ENCODE assay signal across 8 cellular contexts in the genomic region with DNA sequence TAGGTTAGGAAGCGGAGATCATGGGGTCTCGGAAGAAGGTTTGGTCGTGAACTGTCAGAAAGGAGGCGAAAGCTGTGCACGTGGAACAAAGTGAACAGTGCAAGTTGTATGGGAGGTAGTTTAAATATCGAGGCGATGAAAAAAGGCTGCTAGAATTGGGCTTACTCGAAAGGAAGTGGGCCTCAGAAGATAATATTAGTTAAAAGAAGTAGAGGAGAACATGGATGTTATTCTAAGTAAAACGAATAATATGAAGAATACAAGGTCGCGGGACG. TPM values are rescaled to one million over a fixed set of nuclear protein-coding genes. Genes with fewer than 3 reads are reported as not detected.
DNase-seq lines count a peak whose midpoint lies in the region; ATAC-seq and TF ChIP-seq lines count a peak whose summit lies in the region.

No MANE protein-coding gene starts in this region.

- H3K27ac Mint-ChIP-seq in CD8-positive, alpha-beta memory T cell = peak overlapping the region; percentile 92 to 99 (median 99)

- H3K9me3 ChIP-seq in CD8-positive, alpha-beta memory T cell (ENCODE audit: low read length) = no peaks in the 10 kb centered on the region
- H3K9me3 ChIP-seq in HUES48 (ENCODE audit: control insufficient read depth, insufficient read depth, low read length) (no peaks in the 10 kb centered on the region), muscle layer of duodenum (ENCODE audit: control insufficient read depth in 1 of 2, low read length in 2 of 2) (no peaks in the 10 kb centered on the region)

- intact Hi-C loops in sciatic nerve (cut with DNase I) = no loop called here
- intact Hi-C loops in posterior vena cava (cut with DNase I) = no loop called here

- no peaks in the 10 kb centered on the region for H3K27me3 ChIP-seq in CD8-positive, alpha-beta memory T cell (ENCODE audit: insufficient read depth, low read length, poor library complexity, severe bottlenecking)
- H3K27me3 ChIP-seq in HUES48 (ENCODE audit: control insufficient read depth, insufficient read depth, low read length) = no peaks in the 10 kb centered on the region
- no peaks in the 10 kb centered on the region for H3K27me3 ChIP-seq in muscle layer of duodenum (ENCODE audit: low read depth, low read length)

- H3K4me3 ChIP-seq in CD8-positive, alpha-beta memory T cell (ENCODE audit: low read length) = peak overlapping the region; percentile 97
- H3K4me3 ChIP-seq in HUES48 (ENCODE audit: low read depth, low read length) (peak overlapping the region; percentile 98), cardiac fibroblast (replicated peaks in 1 of 2; ENCODE audit: low read depth in 2 of 2, low read length in 2 of 2) (peak overlapping the region; percentile 91 to 96), muscle layer of duodenum (ENCODE audit: low read depth in 1 of 2, low read length in 2 of 2) (peak overlapping the region; percentile 82 to 85)

- POLR2A ChIA-PET in CD8-positive, alpha-beta memory T cell (lab: Charles Lee) = no interaction called here

- peak overlapping the region; percentile 92 to 99 (median 96) for H3K4me3 Mint-ChIP-seq in CD8-positive, alpha-beta memory T cell

- H3K4me1 Mint-ChIP-seq in CD8-positive, alpha-beta memory T cell = peaks cover 59 to 74% (median 73%) of the 10 kb centered on the region in 3 donors

- H3K9ac ChIP-seq in HUES48 (ENCODE audit: low read depth, low read length) = peak overlapping the region; percentile 76

- H3K36me3 ChIP-seq in CD8-positive, alpha-beta memory T cell (ENCODE audit: insufficient read depth, low read length) = peaks cover 7% of the 10 kb centered on the region
- H3K36me3 ChIP-seq in HUES48 (ENCODE audit: control insufficient read depth, insufficient read depth, low read length) (peaks cover 21% of the 10 kb centered on the region), muscle layer of duodenum (ENCODE audit: control insufficient read depth in 1 of 2, insufficient read depth in 2 of 2, low read length in 2 of 2) (peaks cover 12 to 13% of the 10 kb centered on the region in 2 donors)

- H3K36me3 Mint-ChIP-seq in CD8-positive, alpha-beta memory T cell = peaks cover 0 to 40% (median 9%) of the 10 kb centered on the region in 3 donors

- H3K27ac ChIP-seq in CD8-positive, alpha-beta memory T cell (ENCODE audit: low read depth, low read length) = peak overlapping the region; percentile 97
- H3K27ac ChIP-seq in HUES48 (ENCODE audit: low read depth, low read length) (no peak overlapping the region), muscle layer of duodenum (ENCODE audit: low read length) (peak overlapping the region; percentile 79)

- peaks cover 31% of the 10 kb centered on the region for H3K4me1 ChIP-seq in CD8-positive, alpha-beta memory T cell (ENCODE audit: insufficient read depth, low read length)
- H3K4me1 ChIP-seq in HUES48 (ENCODE audit: control insufficient read depth, insufficient read depth, low read length) (peaks cover 21% of the 10 kb centered on the region), muscle layer of duodenum (ENCODE audit: control insufficient read depth in 1 of 2, insufficient read depth in 2 of 2, low read length in 2 of 2) (peaks cover 14 to 28% of the 10 kb centered on the region in 2 donors)

- CTCF ChIA-PET in CD8-positive, alpha-beta memory T cell (lab: Charles Lee) = interaction anchor here (1.0 kb wide), 1 partner anchor 23 kb away, joined by 3 read pairs; no protein-coding TSS in a partner anchor

- no peaks in the 10 kb centered on the region for H3K9me3 Mint-ChIP-seq in CD8-positive, alpha-beta memory T cell

- H3K27me3 Mint-ChIP-seq in CD8-positive, alpha-beta memory T cell = peaks cover 0 to 2% of the 10 kb centered on the region in 2 donors

- no peak for TF ChIP-seq CTCF in cardiac fibroblast (IDR thresholded peaks at IDR 0.05; ENCODE audit: low read depth, low read length)

- ATAC-seq in sciatic nerve = no peak

- no peak for DNase-seq in CD8-positive, alpha-beta memory T cell
- DNase-seq in cardiac fibroblast (ENCODE audit: low read depth in 2 of 2) (peak; percentile 1 to 4), NCI-H510A (lab: John Stamatoyannopoulos, UW) (no peak), ureter (ENCODE audit: low spot score) (no peak), sciatic nerve (ENCODE audit: low spot score) (no peak), posterior vena cava (ENCODE audit: low spot score) (no peak)

RNA-seq across cellular contexts. Expression of a gene that starts 0.6 kb away (rescaled TPM):
- total RNA-seq in CD8-positive, alpha-beta memory T cell = 10 to 100 TPM; 77.2 to 81.4 TPM
- polyA plus RNA-seq in CD8-positive, alpha-beta memory T cell = 30.1 TPM
- total RNA-seq in ureter (31.6 TPM), sciatic nerve (18.5 TPM), posterior vena cava (10 to 100 TPM; 16.8 to 17.5 TPM)

RNA-seq across cellular contexts. Expression of a gene that starts 0.7 kb away (rescaled TPM):
- total RNA-seq in CD8-positive, alpha-beta memory T cell = 10 to 100 TPM; 26.4 to 31.7 TPM
- polyA plus RNA-seq in CD8-positive, alpha-beta memory T cell = 10.0 TPM
- total RNA-seq in ureter (37.7 TPM), sciatic nerve (29.2 TPM), posterior vena cava (10 to 100 TPM; 26.1 to 37.2 TPM)

Comparison
In these comparisons a context has a peak if more than half of its experiments do, and no peak if none do; other contexts are left out.
1. DNase-seq: peak in cardiac fibroblast (2 of 2); none in CD8-positive, alpha-beta memory T cell (0 of 5), NCI-H510A (single experiment), ureter (single experiment), sciatic nerve (single experiment) and posterior vena cava (single experiment).
2. Peak in every context shown above with its lines, with median percentiles within 50 percentile points of each other: H3K4me3 ChIP-seq.